In genomic region chr18:63523660-63524059, GRCh38 we compare ENCODE assay signal across 20 cellular contexts.
DNase-seq lines count a peak whose midpoint lies in the region; ATAC-seq and TF ChIP-seq lines count a peak whose summit lies in the region.
"Had no signal": no experiment of that assay in that cellular context is flagged by ENCODE, and none has a peak within 500 bp of the region (broad histone marks: within the 10 kb centered on the region; RNA-seq: fewer than 3 reads in every experiment).

No MANE protein-coding gene starts in this region.

- H3K4me1 ChIP-seq in neuron (ENCODE audit: insufficient read depth, low read length), result peaks cover 4% of the 10 kb centered on the region
- H3K4me1 ChIP-seq: BLaER1 treated with 17β-estradiol and CSF1 and Interleukin-3, amounts not matched to agents 10 nM and 100 nM; left lung had no signal

- peak overlapping the region; percentile 40 for H2AFZ ChIP-seq in neuron (ENCODE audit: low read depth, low read length)

- in situ Hi-C loops in brain microvascular endothelial cell (cut with HindIII; ENCODE audit: low pct_ligation_motif_present, low sequenced_read_pairs), result no loop called here

- DNase-seq in DMS 273 (lab: John Stamatoyannopoulos, UW; ENCODE audit: unreplicated experiment) (peak; percentile 24), DMS 273 treated with DMSO at 0.1 percent for 48 hours (lab: John Stamatoyannopoulos, UW) (no peak), HFF-Myc (ENCODE audit: extremely low read depth, low read depth) (no peak), brain microvascular endothelial cell (no peak)
- DNase-seq: activated CD8-positive, alpha-beta memory T cell treated with anti-CD3 and anti-CD28 coated beads, Interleukin-2, amount 10 ng/mL, durations not matched to agents 7 days and 5 days; Calu3; effector memory CD8-positive, alpha-beta T cell; esophagus squamous epithelium; head of caudate nucleus; left lung; retina; Right ventricle myocardium superior; substantia nigra had no signal

- H3K27me3 ChIP-seq in brain microvascular endothelial cell (replicated peaks) (no peaks in the 10 kb centered on the region), neuron (ENCODE audit: insufficient read depth, low read length) (no peaks in the 10 kb centered on the region)
- H3K27me3 ChIP-seq: BLaER1 treated with 17β-estradiol and CSF1 and Interleukin-3, amounts not matched to agents 10 nM and 100 nM; esophagus squamous epithelium; left lung had no signal

- TF ChIP-seq CTCF in HFF-Myc (IDR thresholded peaks at IDR 0.05; ENCODE audit: low read depth, low read length, missing control alignments) (peak; percentile 8), brain microvascular endothelial cell (IDR thresholded peaks at IDR 0.05; ENCODE audit: low read depth, low read length, missing control alignments) (peak; percentile 12)

- ATAC-seq in HG03097 (IDR thresholded peaks at IDR 0.05; ENCODE audit: low FRiP score, unreplicated experiment) (no peak), GM21529 (IDR thresholded peaks at IDR 0.05; ENCODE audit: unreplicated experiment) (no peak), HG02884 (IDR thresholded peaks at IDR 0.05; ENCODE audit: unreplicated experiment) (no peak)
- ATAC-seq: activated CD8-positive, alpha-beta memory T cell treated with anti-CD3 and anti-CD28 coated beads, Interleukin-2, amount 10 ng/mL, durations not matched to agents 7 days and 5 days; activated naive CD4-positive, alpha-beta T cell treated with anti-CD3 and anti-CD28 coated beads, Interleukin-2, amount 50 U/mL, for 72 hours; effector memory CD8-positive, alpha-beta T cell; left lung had no signal

- H3K4me3 ChIP-seq in HFF-Myc (replicated peaks; ENCODE audit: low read depth, low read length) (no peak overlapping the region), brain microvascular endothelial cell (ENCODE audit: low read depth, low read length) (no peak overlapping the region), neuron (ENCODE audit: low read length) (no peak overlapping the region)
- H3K4me3 ChIP-seq: BLaER1 treated with 17β-estradiol and CSF1 and Interleukin-3, amounts not matched to agents 10 nM and 100 nM; esophagus squamous epithelium; left lung had no signal

- H3K36me3 ChIP-seq in brain microvascular endothelial cell (replicated peaks) (no peaks in the 10 kb centered on the region), neuron (ENCODE audit: insufficient read depth, low read length) (no peaks in the 10 kb centered on the region)
- H3K36me3 ChIP-seq: BLaER1 treated with 17β-estradiol and CSF1 and Interleukin-3, amounts not matched to agents 10 nM and 100 nM; esophagus squamous epithelium; left lung had no signal

- H3K27ac ChIP-seq in brain microvascular endothelial cell, result no peak overlapping the region
- H3K27ac ChIP-seq: 22Rv1; BLaER1 treated with 17β-estradiol and CSF1 and Interleukin-3, amounts not matched to agents 10 nM and 100 nM; esophagus squamous epithelium; left lung had no signal

- no peaks in the 10 kb centered on the region for H3K9me3 ChIP-seq in neuron (ENCODE audit: low read length)
- H3K9me3 ChIP-seq: esophagus squamous epithelium, left lung had no signal
